In the genomic region with DNA sequence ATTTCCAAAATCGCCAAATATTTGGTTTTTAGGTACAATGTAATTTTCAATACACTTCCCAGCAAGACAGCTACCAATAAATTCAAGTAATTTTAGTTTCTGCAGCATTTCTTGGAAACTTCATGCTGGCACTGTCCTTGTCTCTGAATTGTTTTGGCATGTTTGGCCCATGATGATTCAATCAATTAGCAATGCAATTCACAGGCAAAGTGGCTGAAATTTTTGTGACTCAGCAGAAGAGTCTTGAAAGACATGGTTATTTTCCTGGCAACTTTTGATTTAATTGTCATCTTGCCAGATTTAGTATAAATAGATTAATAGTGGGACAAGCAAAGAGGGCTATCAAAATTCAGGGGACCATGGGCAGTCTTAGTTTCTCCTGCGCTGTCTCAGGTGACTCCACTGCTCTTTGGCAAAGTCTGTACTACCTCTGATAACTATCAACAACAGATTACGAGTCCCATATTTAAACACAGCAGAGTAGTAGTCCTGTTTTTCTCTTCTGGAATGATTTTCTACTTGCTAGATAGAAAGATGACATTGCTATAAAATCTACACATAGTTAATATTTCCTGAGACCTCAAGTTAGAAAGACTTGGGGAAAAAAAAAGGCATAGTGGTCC, we compare ENCODE assay signal across 14 cellular contexts.
A peak's percentile ranks its signal among the peaks of the same experiment; 100 is the strongest.
DNase-seq lines count a peak whose midpoint lies in the region; ATAC-seq, FAIRE-seq and TF ChIP-seq lines count a peak whose summit lies in the region.
"Had no signal": no experiment of that assay in that cellular context is flagged by ENCODE, and none has a peak within 500 bp of the region (broad histone marks: within the 10 kb centered on the region; RNA-seq: fewer than 3 reads in every experiment).

No MANE protein-coding gene starts in this region.

- no peaks in the 10 kb centered on the region for H4K20me1 ChIP-seq in osteoblast (ENCODE audit: insufficient read depth, low read length)

- H3K4me1 ChIP-seq in osteoblast (ENCODE audit: insufficient read depth, low read length) (peaks cover 27% of the 10 kb centered on the region), kidney (ENCODE audit: control insufficient read depth in 1 of 2, insufficient read depth in 1 of 2, low read depth in 1 of 2, low read length in 2 of 2) (no peaks in the 10 kb centered on the region)
- H3K4me1 ChIP-seq: Caco-2 had no signal

- H2AFZ ChIP-seq in osteoblast (ENCODE audit: low read length) = no peak overlapping the region

- no peaks in the 10 kb centered on the region for H3K27me3 ChIP-seq in osteoblast (ENCODE audit: insufficient read depth, low read length)
- H3K27me3 ChIP-seq: adrenal gland, heart right ventricle had no signal

- H3K9ac ChIP-seq in kidney (ENCODE audit: low read length in 2 of 2) = no peak overlapping the region

- ATAC-seq in esophagus mucosa = peak; percentile 65
- ATAC-seq in GM21367 (IDR thresholded peaks at IDR 0.05; ENCODE audit: unreplicated experiment) = no peak
- ATAC-seq: activated CD8-positive, alpha-beta T cell treated with anti-CD3 and anti-CD28 coated beads, Interleukin-2, amount 10 ng/mL, durations not matched to agents 7 days and 5 days had no signal

- intact Hi-C loops in kidney (cut with DNase I) = no loop called here

- peak overlapping the region; percentile 34 for H3K4me2 ChIP-seq in osteoblast (ENCODE audit: insufficient read depth, low read length)

- H3K9me3 ChIP-seq in osteoblast (ENCODE audit: low read depth, low read length) (no peaks in the 10 kb centered on the region), kidney (ENCODE audit: control insufficient read depth in 1 of 2, low read length in 2 of 2) (no peaks in the 10 kb centered on the region)
- H3K9me3 ChIP-seq: adrenal gland, Caco-2 had no signal

- peak overlapping the region; percentile 21 for H3K27ac ChIP-seq in osteoblast (ENCODE audit: low read depth, low read length)
- no peak overlapping the region for H3K27ac ChIP-seq in kidney (ENCODE audit: low read depth in 2 of 2, low read length in 2 of 2)
- H3K27ac ChIP-seq: adrenal gland, heart right ventricle had no signal

- H3K4me3 ChIP-seq in osteoblast (ENCODE audit: insufficient read depth, low read length) = no peak overlapping the region
- no peak overlapping the region for H3K4me3 ChIP-seq in kidney (ENCODE audit: low read length in 2 of 2)
- H3K4me3 ChIP-seq: adrenal gland, heart right ventricle had no signal

- no peaks in the 10 kb centered on the region for H3K36me3 ChIP-seq in osteoblast (ENCODE audit: insufficient read depth, low read length)
- H3K36me3 ChIP-seq in kidney (ENCODE audit: control insufficient read depth in 1 of 2, insufficient read depth in 2 of 2, low read length in 2 of 2) = no peaks in the 10 kb centered on the region
- H3K36me3 ChIP-seq: adrenal gland, heart right ventricle had no signal

- DNase-seq in ELR (ENCODE audit: low read depth) (peak; percentile 64), RCC 7860 (ENCODE audit: low spot score) (peak; percentile 38), osteoblast (ENCODE audit: insufficient read length, low spot score, missing footprints) (peak; percentile 59), cortex of kidney (lab: John Stamatoyannopoulos, UW) (no peak), kidney (no peak)
- DNase-seq in activated CD8-positive, alpha-beta memory T cell treated with anti-CD3 and anti-CD28 coated beads, Interleukin-2, amount 50 U/mL, for 4 hours = no peak
- DNase-seq: activated CD8-positive, alpha-beta T cell treated with anti-CD3 and anti-CD28 coated beads, Interleukin-2, amount 10 ng/mL, durations not matched to agents 7 days and 5 days; Caco-2; heart right ventricle; Karpas-422; NCI-H510A treated with DMSO at 0.1 percent for 48 hours had no signal

- H3K79me2 ChIP-seq in osteoblast (ENCODE audit: insufficient read depth, low read length) = no peaks in the 10 kb centered on the region

- FAIRE-seq in RCC 7860 (lab: Jason Lieb, UNC) (peak; percentile 76), kidney (lab: Jason Lieb, UNC) (no peak)

- TF ChIP-seq CTCF in osteoblast (IDR thresholded peaks at IDR 0.05; ENCODE audit: extremely low read depth, low read depth, low read length) = no peak
- TF ChIP-seq CTCF in kidney (IDR thresholded peaks at IDR 0.05; ENCODE audit: borderline replicate concordance, extremely low read depth, insufficient read depth) = no peak

Comparison
In these comparisons a context has a peak if more than half of its experiments do, and no peak if none do; other contexts are left out.
1. DNase-seq: peak in ELR (single experiment), RCC 7860 (single experiment) and osteoblast (single experiment); none in cortex of kidney (single experiment), kidney (single experiment) and activated CD8-positive, alpha-beta memory T cell treated with anti-CD3 and anti-CD28 coated beads, Interleukin-2, amount 50 U/mL, for 4 hours (single experiment).